In the genomic region with DNA sequence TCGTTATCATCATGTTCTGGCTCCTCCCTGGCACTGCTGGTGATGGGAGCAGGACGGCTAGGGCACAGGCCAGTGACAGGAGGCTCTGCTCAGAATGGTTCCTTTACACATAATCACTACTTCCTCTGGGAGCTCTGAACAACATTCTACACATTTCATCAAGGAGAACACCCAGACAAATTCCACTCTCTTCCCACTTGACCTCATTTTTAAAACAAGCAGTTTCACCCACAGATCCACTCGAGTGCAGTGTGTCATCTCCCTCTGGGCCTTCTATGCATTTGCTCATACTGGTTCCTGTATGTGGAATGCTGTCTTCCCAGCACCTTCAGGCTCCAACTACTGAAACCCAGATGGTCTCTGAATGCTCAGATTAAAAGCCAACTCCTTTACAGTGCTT, we compare ENCODE assay signal across 1 cellular context.
TF ChIP-seq lines count a peak whose summit lies in the region.

No MANE protein-coding gene starts in this region.

TF ChIP-seq in IMR-90, 13 proteins besides CTCF, POLR2A, EP300 and RAD21 (continued from another document):
- TF ChIP-seq RFX5 (IDR thresholded peaks at IDR 0.05; ENCODE audit: low read depth, low read length): no peak
